7 cellular contexts compared by ENCODE assay signal in genomic region chr16:228151-228855, GRCh38. TPM values are rescaled to one million over a fixed set of nuclear protein-coding genes. Genes with fewer than 3 reads are reported as not detected.
A peak's percentile ranks its signal among the peaks of the same experiment; 100 is the strongest.
DNase-seq lines count a peak whose midpoint lies in the region; ATAC-seq and TF ChIP-seq lines count a peak whose summit lies in the region.

No MANE protein-coding gene starts in this region.

- peak overlapping the region; percentile 87 for H3K27ac Mint-ChIP-seq in activated naive CD8-positive, alpha-beta T cell

- H3K27ac ChIP-seq in iPS DF 6.9 (ENCODE audit: low read length), result no peak overlapping the region
- H3K27ac ChIP-seq in spleen, result peak overlapping the region; percentile 92 to 99 (median 98)

- intact Hi-C loops in spleen (cut with DNase I; ENCODE audit: low total_unique reads), result no loop called here

- no peaks in the 10 kb centered on the region for H3K4me1 ChIP-seq in iPS DF 6.9 (ENCODE audit: control insufficient read depth, insufficient read depth, low read length)
- H3K4me1 ChIP-seq in spleen, result peaks cover 10 to 37% (median 32%) of the 10 kb centered on the region in 6 donors

- H3K27me3 ChIP-seq in iPS DF 6.9 (ENCODE audit: control insufficient read depth, insufficient read depth, low read length) (no peaks in the 10 kb centered on the region), spleen (replicated peaks in 1 of 7) (no peaks in the 10 kb centered on the region)

- H3K4me3 ChIP-seq in iPS DF 6.9 (ENCODE audit: low read length) (peak overlapping the region; percentile 88), spleen (peak overlapping the region; percentile 55 to 90 (median 81))

- ATAC-seq in GM18868 (IDR thresholded peaks at IDR 0.05; ENCODE audit: unreplicated experiment) (peak; percentile 10), HG03571 (IDR thresholded peaks at IDR 0.05; ENCODE audit: unreplicated experiment) (peak; percentile 3), GM18858 (IDR thresholded peaks at IDR 0.05; ENCODE audit: unreplicated experiment) (no peak)

- no peaks in the 10 kb centered on the region for H3K36me3 Mint-ChIP-seq in activated naive CD8-positive, alpha-beta T cell

- no peaks in the 10 kb centered on the region for H3K27me3 Mint-ChIP-seq in activated naive CD8-positive, alpha-beta T cell

- H3K9me3 Mint-ChIP-seq in activated naive CD8-positive, alpha-beta T cell (ENCODE audit: low read depth), result no peaks in the 10 kb centered on the region

- no peak for TF ChIP-seq CTCF in spleen (IDR thresholded peaks at IDR 0.05 in 8 of 11, conservative IDR thresholded peaks at IDR 0.05 in 3 of 11)

- H3K9me3 ChIP-seq in iPS DF 6.9 (ENCODE audit: control insufficient read depth, insufficient read depth, low read length) (no peaks in the 10 kb centered on the region), spleen (no peaks in the 10 kb centered on the region)

- H3K4me3 Mint-ChIP-seq in activated naive CD8-positive, alpha-beta T cell, result peak overlapping the region; percentile 96

- H3K36me3 ChIP-seq in iPS DF 6.9 (ENCODE audit: control insufficient read depth, insufficient read depth, low read length) (peaks cover 9% of the 10 kb centered on the region), spleen (peaks cover 7 to 45% (median 41%) of the 10 kb centered on the region in 6 donors)

- DNase-seq in iPS DF 6.9 (ENCODE audit: low read depth, low spot score), result no peak
- DNase-seq in spleen, result no peak
- no peak for DNase-seq in 8988T

- no peak for TF ChIP-seq POLR2A in spleen (IDR thresholded peaks at IDR 0.05)

- no CpG with 5 or more reads among the region's 10 CpGs for WGBS in iPS DF 6.9 (ENCODE audit: insufficient coverage, insufficient read length)
- 19 to 26% (median 22%) methylated on average over 10 of the region's 10 CpGs for WGBS in spleen, 5 donors

- peaks cover 33% of the 10 kb centered on the region for H3K4me1 Mint-ChIP-seq in activated naive CD8-positive, alpha-beta T cell (ENCODE audit: low read depth)

RNA-seq across cellular contexts. Expression of gene LUC7L, which starts 0.9 kb away (rescaled TPM):
- 100 to 1,000 TPM in 5 of 7 donors, 10 to 100 TPM in 2; 76.7 to 158 (median 105) TPM for total RNA-seq in spleen
- 100 to 1,000 TPM; 110 to 318 (median 282) TPM for polyA plus RNA-seq in spleen

RNA-seq across cellular contexts. Expression of gene FAM234A, which starts 6.3 kb away (rescaled TPM):
- 10 to 100 TPM; 32.2 to 63.1 (median 42.5) TPM for total RNA-seq in spleen
- polyA plus RNA-seq in spleen, result 10 to 100 TPM; 13.0 to 25.9 (median 13.1) TPM

RNA-seq across cellular contexts. Expression of gene RGS11, which starts 47.4 kb away (rescaled TPM):
- 1 to 10 TPM; 1.0 to 5.4 (median 2.6) TPM for total RNA-seq in spleen
- 1 to 10 TPM in 2 of 3 donors, under 1 TPM in 1; 0.79 to 5.2 (median 1.9) TPM for polyA plus RNA-seq in spleen

RNA-seq across cellular contexts. Expression of gene HBQ1, which starts 48.0 kb away (rescaled TPM):
- total RNA-seq in spleen, result 1 to 10 TPM in 4 of 7 donors, not detected in 3; 1.0 to 7.4 (median 6.6) TPM
- polyA plus RNA-seq in spleen, result 10 to 100 TPM in 1 of 3 donors, under 1 TPM in 2; 0.41 to 11.3 (median 0.62) TPM

RNA-seq across cellular contexts. Expression of gene HBA1, which starts 51.8 kb away (rescaled TPM):
- over 10,000 TPM in 1 of 7 donors, 1,000 to 10,000 TPM in 4, 100 to 1,000 TPM in 2; 276 to 25,333 (median 6,594) TPM for total RNA-seq in spleen
- polyA plus RNA-seq in spleen, result 1,000 to 10,000 TPM in 1 of 3 donors, 100 to 1,000 TPM in 1, 10 to 100 TPM in 1; 77.8 to 2,221 (median 120) TPM
